Comparison of ENCODE assay signal across 14 cellular contexts in the genomic region with DNA sequence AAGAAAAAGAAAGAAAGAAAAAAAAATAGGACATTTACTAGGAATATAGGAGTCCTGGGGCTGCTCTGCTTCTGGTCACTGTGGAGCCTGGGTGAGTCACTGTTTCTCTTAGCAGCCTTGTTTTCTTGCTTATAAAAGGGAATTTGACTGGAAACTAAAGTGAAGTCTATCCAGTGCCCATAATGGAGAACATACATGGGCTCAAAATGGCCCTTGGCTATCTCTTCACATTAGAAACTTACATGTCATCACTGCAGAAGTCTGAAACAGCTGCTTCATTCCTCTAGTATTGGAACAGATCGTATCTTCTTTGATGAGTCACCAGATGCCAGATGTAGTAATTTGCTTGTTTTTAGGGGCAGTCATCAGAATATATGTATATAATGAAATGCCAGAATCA. TPM values are rescaled to one million over a fixed set of nuclear protein-coding genes. Genes with fewer than 3 reads are reported as not detected.
DNase-seq lines count a peak whose midpoint lies in the region; ATAC-seq and TF ChIP-seq lines count a peak whose summit lies in the region.
"Had no signal": no experiment of that assay in that cellular context is flagged by ENCODE, and none has a peak within 500 bp of the region (broad histone marks: within the 10 kb centered on the region; RNA-seq: fewer than 3 reads in every experiment).

No MANE protein-coding gene starts in this region.

- H3K9me3 ChIP-seq in IMR-90 (ENCODE audit: control insufficient read depth, insufficient read depth, low read length) (no peaks in the 10 kb centered on the region), right cardiac atrium (ENCODE audit: control insufficient read depth, low read length) (no peaks in the 10 kb centered on the region)

- H2BK20ac ChIP-seq in IMR-90 (ENCODE audit: low read depth, low read length), result peak overlapping the region; percentile 17; the same call in 1 of the 2 replicates

- intact Hi-C loops in IMR-90 (cut with micrococcal nuclease), result loop anchor here (5.0 kb wide), 1 partner anchor 196 kb away; no protein-coding TSS in a partner anchor
- intact Hi-C loops in right cardiac atrium (cut with DNase I), result no loop called here

- H3K23ac ChIP-seq in IMR-90 (ENCODE audit: low read depth, low read length), result no peak overlapping the region

- H3K9me1 ChIP-seq in IMR-90 (ENCODE audit: insufficient read depth, low read length), result 0 out of 2 replicates have a peak, but pooled peaks cover 4% of the 10 kb centered on the region

- H3K4me3 ChIP-seq in AG10803 (ENCODE audit: low read length), result no peak overlapping the region
- H3K4me3 ChIP-seq in IMR-90 (ENCODE audit: insufficient read depth, low read depth, low read length), result no peak overlapping the region
- no peak overlapping the region for H3K4me3 ChIP-seq in epithelial cell of esophagus (ENCODE audit: low read length)
- no peak overlapping the region for H3K4me3 ChIP-seq in right cardiac atrium (ENCODE audit: low read length)
- H3K4me3 ChIP-seq in brain microvascular endothelial cell (ENCODE audit: low read depth, low read length), result no peak overlapping the region

- peak overlapping the region; percentile 80 for H3K18ac ChIP-seq in IMR-90 (ENCODE audit: low read depth, low read length)

- H2AK5ac ChIP-seq in IMR-90 (ENCODE audit: low read depth, low read length), result peak overlapping the region; percentile 57; the same call in 1 of the 2 replicates

- H4K8ac ChIP-seq in IMR-90 (ENCODE audit: low read depth in 2 of 2, low read length in 2 of 2), result 0 out of 4 replicates have a peak overlapping the region, but pooled peaks of 1 of the 2 experiments have one; percentile 36

- no peak overlapping the region for H2AFZ ChIP-seq in IMR-90 (replicated peaks; ENCODE audit: low read length, poor library complexity)

- peak overlapping the region; percentile 47 for H2BK5ac ChIP-seq in IMR-90 (ENCODE audit: low read depth, low read length, poor library complexity, severe bottlenecking)

- H3K56ac ChIP-seq in IMR-90 (ENCODE audit: extremely low read depth, insufficient read depth, low read length), result no peak overlapping the region

- POLR2A ChIA-PET in IMR-90 (lab: Charles Lee; ENCODE audit: unreplicated experiment), result no interaction called here

- H3K36me3 ChIP-seq in IMR-90 (ENCODE audit: control insufficient read depth, insufficient read depth, low read length), result no peaks in the 10 kb centered on the region
- no peaks in the 10 kb centered on the region for H3K36me3 ChIP-seq in brain microvascular endothelial cell (replicated peaks)

- 0 out of 4 replicates have a peak, but pooled peaks cover 2 to 4% of the 10 kb centered on the region in 2 experiments for H3K79me1 ChIP-seq in IMR-90 (ENCODE audit: low read depth in 1 of 2, low read length in 2 of 2)

- no peak overlapping the region for H3K14ac ChIP-seq in IMR-90 (replicated peaks; ENCODE audit: low read depth, low read length)

- in situ Hi-C loops in IMR-90 (cut with MboI; ENCODE audit: low sequenced_read_pairs), result no loop called here
- in situ Hi-C loops in brain microvascular endothelial cell (cut with HindIII; ENCODE audit: low pct_ligation_motif_present, low sequenced_read_pairs), result no loop called here

- H2BK15ac ChIP-seq in IMR-90 (ENCODE audit: low read depth, low read length), result 0 out of 3 replicates have a peak overlapping the region, but pooled peaks have one; percentile 1

- peak overlapping the region; percentile 60 for H3K4ac ChIP-seq in IMR-90 (ENCODE audit: low read depth, low read length)

- peak overlapping the region; percentile 53; the same call in 1 of the 2 replicates for H3K27ac ChIP-seq in IMR-90 (ENCODE audit: insufficient read depth, low read length)
- H3K27ac ChIP-seq in right cardiac atrium (ENCODE audit: low read length), result no peak overlapping the region
- H3K27ac ChIP-seq in brain microvascular endothelial cell, result no peak overlapping the region

- H3K4me2 ChIP-seq in IMR-90 (ENCODE audit: low read depth, low read length), result peak overlapping the region; percentile 53

- peak overlapping the region; percentile 70; the same call in 1 of the 2 replicates for H4K5ac ChIP-seq in IMR-90 (ENCODE audit: low read depth, low read length)

- BruUV-seq in IMR-90 (replicated peaks; lab: Mats Ljungman, UMichigan), result no TSS peak

- no peak for TF ChIP-seq RAD21 in IMR-90 (IDR thresholded peaks at IDR 0.05; ENCODE audit: low read length)

- no peak for TF ChIP-seq POLR2A in IMR-90 (IDR thresholded peaks at IDR 0.05; ENCODE audit: low read depth, low read length)

- no CpG with 5 or more reads among the region's 1 CpG for WGBS in IMR-90 (ENCODE audit: extremely low coverage in 2 of 2, insufficient read length in 1 of 2), 2 experiments
- WGBS in right cardiac atrium, result 35% methylated on average over 1 of the region's 1 CpG

- ATAC-seq in IMR-90 (ENCODE audit: low read depth), result peak; percentile 65
- peak; percentile 65 to 74 for ATAC-seq in right cardiac atrium
- no peak for ATAC-seq in GM21529 (IDR thresholded peaks at IDR 0.05; ENCODE audit: unreplicated experiment)
- ATAC-seq: activated naive CD4-positive, alpha-beta T cell treated with anti-CD3 and anti-CD28 coated beads, Interleukin-2, amount 50 U/mL, for 72 hours had no signal

- DNase-seq in AG10803 (ENCODE audit: low read depth) (peak; percentile 93), IMR-90 (peak; percentile 90), epithelial cell of esophagus (ENCODE audit: low read depth) (peak; percentile 19), right cardiac atrium (peak in 1 of 3 donors; percentile 31), brain microvascular endothelial cell (no peak), middle frontal gyrus (ENCODE audit: extremely low spot score, low spot score) (no peak)
- no peak for DNase-seq in activated CD4-positive, alpha-beta T cell treated with anti-CD3 and anti-CD28 coated beads, Interleukin-2, amount 50 U/mL, for 4 hours
- DNase-seq: activated CD4-positive, alpha-beta T cell treated with anti-CD3 and anti-CD28 coated beads, Interleukin-2, amount 10 ng/mL, durations not matched to agents 7 days and 5 days; hippocampal formation; NCI-H1105 treated with DMSO at 0.1 percent for 48 hours; NCI-H2227 treated with DMSO at 0.1 percent for 48 hours had no signal

- H3K27me3 ChIP-seq in IMR-90 (ENCODE audit: control insufficient read depth, insufficient read depth, low read length) (no peaks in the 10 kb centered on the region), right cardiac atrium (ENCODE audit: control insufficient read depth, insufficient read depth) (no peaks in the 10 kb centered on the region), brain microvascular endothelial cell (replicated peaks) (no peaks in the 10 kb centered on the region)

- peak overlapping the region; percentile 49; the same call in 1 of the 2 replicates for H4K91ac ChIP-seq in IMR-90 (ENCODE audit: insufficient read depth, low read depth, low read length)

- dilution Hi-C loops in IMR-90 (cut with HindIII; ENCODE audit: low sequenced_read_pairs, unreplicated experiment), result no loop called here

- TF ChIP-seq CTCF in AG10803 (conservative IDR thresholded peaks at IDR 0.05; ENCODE audit: low read length) (no peak), IMR-90 (conservative IDR thresholded peaks at IDR 0.05; ENCODE audit: low read depth, low read length) (no peak), epithelial cell of esophagus (IDR thresholded peaks at IDR 0.05; ENCODE audit: insufficient read depth, low read depth, low read length, missing control alignments) (no peak), brain microvascular endothelial cell (IDR thresholded peaks at IDR 0.05; ENCODE audit: low read depth, low read length, missing control alignments) (no peak)

- peak overlapping the region; percentile 70 for H2BK120ac ChIP-seq in IMR-90 (ENCODE audit: low read depth, low read length)

- H3K4me1 ChIP-seq in IMR-90 (ENCODE audit: control insufficient read depth, insufficient read depth, low read length) (peaks cover 18% of the 10 kb centered on the region), right cardiac atrium (ENCODE audit: control insufficient read depth, insufficient read depth, low read length) (peaks cover 4% of the 10 kb centered on the region)

- H3K9ac ChIP-seq in IMR-90 (ENCODE audit: low read depth, low read length), result no peak overlapping the region

- CTCF ChIA-PET in IMR-90 (lab: Yijun Ruan, JAX), result interaction anchor here (0.6 kb wide), 1 partner anchor 1701 kb away, joined by 3 read pairs; no protein-coding TSS in a partner anchor

- H4K20me1 ChIP-seq in IMR-90 (ENCODE audit: insufficient read depth, low read length), result no peaks in the 10 kb centered on the region

- no peak overlapping the region for H2AK9ac ChIP-seq in IMR-90 (replicated peaks; ENCODE audit: low read depth, low read length, poor library complexity)

TF ChIP-seq in IMR-90, 13 proteins besides CTCF, POLR2A, EP300 and RAD21 (continues in another document):
- TF ChIP-seq ELK1 (IDR thresholded peaks at IDR 0.05; ENCODE audit: borderline replicate concordance, low read depth, low read length) (no peak), RFX5 (IDR thresholded peaks at IDR 0.05; ENCODE audit: low read depth, low read length) (no peak), BHLHE40 (IDR thresholded peaks at IDR 0.05; ENCODE audit: low read depth, low read length) (0 out of 2 replicates have a peak, but pooled peaks have one; percentile 40), RCOR1 (IDR thresholded peaks at IDR 0.05; ENCODE audit: insufficient replicate concordance, low read length) (no peak), CHD1 (IDR thresholded peaks at IDR 0.05; ENCODE audit: low read depth, low read length) (no peak), CEBPB (IDR thresholded peaks at IDR 0.05; ENCODE audit: low read depth, low read length) (peak; percentile 12; the same call in 1 of the 2 replicates), MXI1 (IDR thresholded peaks at IDR 0.05; ENCODE audit: borderline replicate concordance, low read depth, low read length) (no peak), SMC3 (IDR thresholded peaks at IDR 0.05; ENCODE audit: low read depth, low read length) (no peak)

RNA-seq across cellular contexts. Expression of gene SGCD, which starts 56.5 kb away (rescaled TPM):
- 10.6 TPM in 2 replicates for total RNA-seq in IMR-90 (2012; rRNA removed)
- polyA plus RNA-seq in IMR-90 (2012; rRNA removed), result 4.7 and 5.8 TPM in 2 replicates
- 2.6 and 2.9 TPM in 2 replicates for polyA plus RNA-seq in IMR-90 (2012; cell fraction: cytosol; rRNA removed)
- polyA plus RNA-seq in IMR-90 (2012; cell fraction: nucleus; rRNA removed; ENCODE audit: low replicate concordance), result 1.2 and 6.8 TPM in 2 replicates
- total RNA-seq in right cardiac atrium, result 100 to 1,000 TPM in 1 of 4 donors, 10 to 100 TPM in 3; 73.1 to 151 (median 84.1) TPM
- polyA plus RNA-seq in right cardiac atrium, result 23.2 TPM
- total RNA-seq: activated CD4-positive, alpha-beta T cell treated with anti-CD3 and anti-CD28 coated beads, Interleukin-2, amount 10 ng/mL, durations not matched to agents 7 days and 5 days; pulmonary artery endothelial cell had no signal

Comparison
In these comparisons a context has a peak if more than half of its experiments do, and no peak if none do; other contexts are left out.
1. DNase-seq: peak in AG10803 (single experiment), IMR-90 (single experiment) and epithelial cell of esophagus (single experiment); none in brain microvascular endothelial cell (single experiment), middle frontal gyrus (single experiment) and activated CD4-positive, alpha-beta T cell treated with anti-CD3 and anti-CD28 coated beads, Interleukin-2, amount 50 U/mL, for 4 hours (0 of 2).